Comparison of ENCODE assay signal across 8 cellular contexts in genomic region chr19:54470991-54471782, GRCh38. TPM values are rescaled to one million over a fixed set of nuclear protein-coding genes. Genes with fewer than 3 reads are reported as not detected.
DNase-seq lines count a peak whose midpoint lies in the region; ATAC-seq and TF ChIP-seq lines count a peak whose summit lies in the region.

No MANE protein-coding gene starts in this region.

- DNase-seq in astrocyte of the cerebellum (ENCODE audit: low read depth) (no peak), sigmoid colon (peak; percentile 78), SHP77 (lab: John Stamatoyannopoulos, UW) (no peak)
- DNase-seq in activated T-helper 1 cell treated with anti-CD3 and anti-CD28 coated beads, Interleukin-12 subunit alpha, Interleukin-12 subunit beta, Interleukin-2, Interleukin-4 antibody, amounts not matched to agents 30 ng/mL and 10 ng/mL and 1 ng/mL, durations not matched to agents 14 hours and 24 hours and 36 hours (ENCODE audit: low spot score), result no peak
- DNase-seq in T-helper 2 cell treated with Interferon-gamma antibody and Interleukin-4, amounts not matched to agents 5 μg/mL and 100 μg/mL, for 36 hours (ENCODE audit: low spot score), result no peak

- H3K9me3 Mint-ChIP-seq in activated T-helper 1 cell treated with anti-CD3 and anti-CD28 coated beads, Interleukin-12 subunit alpha, Interleukin-12 subunit beta, Interleukin-2, Interleukin-4 antibody, amounts not matched to agents 30 ng/mL and 10 ng/mL and 1 ng/mL, durations not matched to agents 14 hours and 24 hours and 36 hours, result no peaks in the 10 kb centered on the region
- H3K9me3 Mint-ChIP-seq in T-helper 2 cell treated with Interferon-gamma antibody and Interleukin-4, amounts not matched to agents 5 μg/mL and 100 μg/mL, for 36 hours, result no peaks in the 10 kb centered on the region

- TF ChIP-seq CTCF in GM12875 (IDR thresholded peaks at IDR 0.05; ENCODE audit: borderline replicate concordance, insufficient read depth, low read depth, low read length) (no peak), astrocyte of the cerebellum (IDR thresholded peaks at IDR 0.05; ENCODE audit: low read depth, low read length, missing control alignments) (no peak), sigmoid colon (IDR thresholded peaks at IDR 0.05) (no peak)

- no peaks in the 10 kb centered on the region for H3K9me3 ChIP-seq in sigmoid colon

- H3K36me3 ChIP-seq in sigmoid colon, result no peaks in the 10 kb centered on the region

- peaks cover 0 to 13% (median 9%) of the 10 kb centered on the region in 4 donors for H3K4me1 ChIP-seq in sigmoid colon

- no peak overlapping the region for H3K4me3 Mint-ChIP-seq in activated T-helper 1 cell treated with anti-CD3 and anti-CD28 coated beads, Interleukin-12 subunit alpha, Interleukin-12 subunit beta, Interleukin-2, Interleukin-4 antibody, amounts not matched to agents 30 ng/mL and 10 ng/mL and 1 ng/mL, durations not matched to agents 14 hours and 24 hours and 36 hours
- H3K4me3 Mint-ChIP-seq in T-helper 2 cell treated with Interferon-gamma antibody and Interleukin-4, amounts not matched to agents 5 μg/mL and 100 μg/mL, for 36 hours, result no peak overlapping the region

- H3K4me1 Mint-ChIP-seq in activated T-helper 1 cell treated with anti-CD3 and anti-CD28 coated beads, Interleukin-12 subunit alpha, Interleukin-12 subunit beta, Interleukin-2, Interleukin-4 antibody, amounts not matched to agents 30 ng/mL and 10 ng/mL and 1 ng/mL, durations not matched to agents 14 hours and 24 hours and 36 hours (ENCODE audit: low read depth), result peaks cover 13% of the 10 kb centered on the region
- no peaks in the 10 kb centered on the region for H3K4me1 Mint-ChIP-seq in T-helper 2 cell treated with Interferon-gamma antibody and Interleukin-4, amounts not matched to agents 5 μg/mL and 100 μg/mL, for 36 hours (ENCODE audit: low read depth)

- no peaks in the 10 kb centered on the region for H3K36me3 Mint-ChIP-seq in activated T-helper 1 cell treated with anti-CD3 and anti-CD28 coated beads, Interleukin-12 subunit alpha, Interleukin-12 subunit beta, Interleukin-2, Interleukin-4 antibody, amounts not matched to agents 30 ng/mL and 10 ng/mL and 1 ng/mL, durations not matched to agents 14 hours and 24 hours and 36 hours (ENCODE audit: low read depth)
- H3K36me3 Mint-ChIP-seq in T-helper 2 cell treated with Interferon-gamma antibody and Interleukin-4, amounts not matched to agents 5 μg/mL and 100 μg/mL, for 36 hours (ENCODE audit: low read depth), result no peaks in the 10 kb centered on the region

- H3K27me3 Mint-ChIP-seq in activated T-helper 1 cell treated with anti-CD3 and anti-CD28 coated beads, Interleukin-12 subunit alpha, Interleukin-12 subunit beta, Interleukin-2, Interleukin-4 antibody, amounts not matched to agents 30 ng/mL and 10 ng/mL and 1 ng/mL, durations not matched to agents 14 hours and 24 hours and 36 hours (ENCODE audit: insufficient read depth), result peaks cover 54% of the 10 kb centered on the region
- peaks cover 52% of the 10 kb centered on the region for H3K27me3 Mint-ChIP-seq in T-helper 2 cell treated with Interferon-gamma antibody and Interleukin-4, amounts not matched to agents 5 μg/mL and 100 μg/mL, for 36 hours (ENCODE audit: low read depth)

- peak in 1 of 2 donors; percentile 7 for TF ChIP-seq POLR2A in sigmoid colon (IDR thresholded peaks at IDR 0.05)

- ATAC-seq in GM19452 (IDR thresholded peaks at IDR 0.05; ENCODE audit: unreplicated experiment), result no peak

- whole genome bisulfite sequencing in sigmoid colon, 2 donors, result 1 to 2% methylated on average over 60 of the region's 60 CpGs

- peak overlapping the region; percentile 72 to 82 (median 76) for H3K27ac ChIP-seq in sigmoid colon

- intact Hi-C loops in sigmoid colon (cut with DNase I), result no loop called here
- intact Hi-C loops in activated T-helper 1 cell treated with anti-CD3 and anti-CD28 coated beads, Interleukin-12 subunit alpha, Interleukin-12 subunit beta, Interleukin-2, Interleukin-4 antibody, amounts not matched to agents 30 ng/mL and 10 ng/mL and 1 ng/mL, durations not matched to agents 14 hours and 24 hours and 36 hours (cut with micrococcal nuclease), result no loop called here

- no peak overlapping the region for H3K27ac Mint-ChIP-seq in activated T-helper 1 cell treated with anti-CD3 and anti-CD28 coated beads, Interleukin-12 subunit alpha, Interleukin-12 subunit beta, Interleukin-2, Interleukin-4 antibody, amounts not matched to agents 30 ng/mL and 10 ng/mL and 1 ng/mL, durations not matched to agents 14 hours and 24 hours and 36 hours
- H3K27ac Mint-ChIP-seq in T-helper 2 cell treated with Interferon-gamma antibody and Interleukin-4, amounts not matched to agents 5 μg/mL and 100 μg/mL, for 36 hours, result no peak overlapping the region

- in situ Hi-C loops in astrocyte of the cerebellum (cut with HindIII; ENCODE audit: low sequenced_read_pairs), result loop anchor here (25.0 kb wide), 1 partner anchor 1141 kb away; the partner anchor contains the start of genes ZNF524, ZNF784 and ZNF865

- peaks cover 11 to 44% (median 12%) of the 10 kb centered on the region in 3 donors for H3K27me3 ChIP-seq in sigmoid colon

- TF ChIP-seq EP300 in sigmoid colon (IDR thresholded peaks at IDR 0.05), result no peak

- H3K4me3 ChIP-seq in GM12875 (ENCODE audit: low read depth, low read length) (peak overlapping the region; percentile 21), astrocyte of the cerebellum (ENCODE audit: low read depth, low read length) (peak overlapping the region; percentile 38), iPS-11a (ENCODE audit: low read depth, low read length) (peak overlapping the region; percentile 13), sigmoid colon (peak overlapping the region; percentile 20 to 48 (median 45))

RNA-seq across cellular contexts. Expression of gene CDC42EP5, which starts 1.9 kb away (rescaled TPM):
- total RNA-seq in sigmoid colon, result 10 to 100 TPM; 12.1 to 16.6 (median 13.1) TPM
- polyA plus RNA-seq in sigmoid colon, result 100 to 1,000 TPM; 171 to 529 (median 348) TPM
- not detected in 2 replicates for total RNA-seq in activated T-helper 1 cell treated with anti-CD3 and anti-CD28 coated beads, Interleukin-12 subunit alpha, Interleukin-12 subunit beta, Interleukin-2, Interleukin-4 antibody, amounts not matched to agents 30 ng/mL and 10 ng/mL and 1 ng/mL, durations not matched to agents 14 hours and 24 hours and 36 hours

RNA-seq across cellular contexts. Expression of gene LENG9, which starts 7.6 kb away (rescaled TPM):
- total RNA-seq in sigmoid colon, result 1 to 10 TPM; 2.5 to 7.8 (median 3.6) TPM
- polyA plus RNA-seq in sigmoid colon, result 10 to 100 TPM in 2 of 3 donors, 1 to 10 TPM in 1; 8.1 to 14.8 (median 13.2) TPM
- 8.4 and 11.5 TPM in 2 replicates for total RNA-seq in activated T-helper 1 cell treated with anti-CD3 and anti-CD28 coated beads, Interleukin-12 subunit alpha, Interleukin-12 subunit beta, Interleukin-2, Interleukin-4 antibody, amounts not matched to agents 30 ng/mL and 10 ng/mL and 1 ng/mL, durations not matched to agents 14 hours and 24 hours and 36 hours

RNA-seq across cellular contexts. Expression of gene LENG8, which starts 22.2 kb away (rescaled TPM):
- 100 to 1,000 TPM in 2 of 4 donors, 10 to 100 TPM in 2; 59.1 to 286 (median 107) TPM for total RNA-seq in sigmoid colon
- 100 to 1,000 TPM in 1 of 3 donors, 10 to 100 TPM in 2; 13.6 to 148 (median 18.0) TPM for polyA plus RNA-seq in sigmoid colon
- 192 and 193 TPM in 2 replicates for total RNA-seq in activated T-helper 1 cell treated with anti-CD3 and anti-CD28 coated beads, Interleukin-12 subunit alpha, Interleukin-12 subunit beta, Interleukin-2, Interleukin-4 antibody, amounts not matched to agents 30 ng/mL and 10 ng/mL and 1 ng/mL, durations not matched to agents 14 hours and 24 hours and 36 hours

RNA-seq across cellular contexts. Expression of gene LAIR2, which starts 31.4 kb away (rescaled TPM):
- total RNA-seq in sigmoid colon, result not detected
- 1 to 10 TPM in 1 of 3 donors, not detected in 2; 1.9 TPM for polyA plus RNA-seq in sigmoid colon
- 45.7 and 49.1 TPM in 2 replicates for total RNA-seq in activated T-helper 1 cell treated with anti-CD3 and anti-CD28 coated beads, Interleukin-12 subunit alpha, Interleukin-12 subunit beta, Interleukin-2, Interleukin-4 antibody, amounts not matched to agents 30 ng/mL and 10 ng/mL and 1 ng/mL, durations not matched to agents 14 hours and 24 hours and 36 hours

RNA-seq across cellular contexts. Expression of gene TTYH1, which starts 55.9 kb away (rescaled TPM):
- 1 to 10 TPM; 2.5 to 5.4 (median 3.7) TPM for total RNA-seq in sigmoid colon
- 1 to 10 TPM in 2 of 3 donors, under 1 TPM in 1; 0.23 to 2.2 (median 1.8) TPM for polyA plus RNA-seq in sigmoid colon
- total RNA-seq in activated T-helper 1 cell treated with anti-CD3 and anti-CD28 coated beads, Interleukin-12 subunit alpha, Interleukin-12 subunit beta, Interleukin-2, Interleukin-4 antibody, amounts not matched to agents 30 ng/mL and 10 ng/mL and 1 ng/mL, durations not matched to agents 14 hours and 24 hours and 36 hours, result 0.49 and 0.59 TPM in 2 replicates

Comparison
In these comparisons a context has a peak if more than half of its experiments do, and no peak if none do; other contexts are left out.
1. RNA of gene CDC42EP5, which starts 1.9 kb away (total RNA-seq): 12.1 to 16.6 TPM in sigmoid colon; not detected in activated T-helper 1 cell treated with anti-CD3 and anti-CD28 coated beads, Interleukin-12 subunit alpha, Interleukin-12 subunit beta, Interleukin-2, Interleukin-4 antibody, amounts not matched to agents 30 ng/mL and 10 ng/mL and 1 ng/mL, durations not matched to agents 14 hours and 24 hours and 36 hours; every median in the first group is over 10 times any median in the second.
2. Peak in every context shown above with its lines, with median percentiles within 50 percentile points of each other: H3K4me3 ChIP-seq.